21 cellular contexts compared by ENCODE assay signal in genomic region chr17:46819906-46820351, GRCh38. TPM values are rescaled to one million over a fixed set of nuclear protein-coding genes. Genes with fewer than 3 reads are reported as not detected.
DNase-seq lines count a peak whose midpoint lies in the region; ATAC-seq and TF ChIP-seq lines count a peak whose summit lies in the region.
"Had no signal": no experiment of that assay in that cellular context is flagged by ENCODE, and none has a peak within 500 bp of the region (broad histone marks: within the 10 kb centered on the region; RNA-seq: fewer than 3 reads in every experiment).

No MANE protein-coding gene starts in this region.

- no peaks in the 10 kb centered on the region for H3K36me3 ChIP-seq in CD4-positive, alpha-beta memory T cell (ENCODE audit: insufficient read depth, low read length)
- H3K36me3 ChIP-seq in HUES6 (ENCODE audit: control insufficient read depth, insufficient read depth, low read length) (no peaks in the 10 kb centered on the region), endodermal cell (ENCODE audit: control insufficient read depth, insufficient read depth, low read length) (no peaks in the 10 kb centered on the region)
- H3K36me3 ChIP-seq: adrenal gland, colonic mucosa, esophagus muscularis mucosa, lower lobe of right lung had no signal

- no peak overlapping the region for H3K27ac Mint-ChIP-seq in CD4-positive, alpha-beta memory T cell
- H3K27ac Mint-ChIP-seq in endodermal cell, result peak overlapping the region; percentile 79
- H3K27ac Mint-ChIP-seq in nephron, result no peak overlapping the region
- no peak overlapping the region for H3K27ac Mint-ChIP-seq in osteocyte (ENCODE audit: unreplicated experiment)

- H3K27ac ChIP-seq in CD4-positive, alpha-beta memory T cell (ENCODE audit: low read depth, low read length), result no peak overlapping the region
- H3K27ac ChIP-seq in HUES6 (ENCODE audit: low read depth, low read length) (peak overlapping the region; percentile 88; the same call in 1 of the 2 replicates), endodermal cell (ENCODE audit: low read depth, low read length) (peak overlapping the region; percentile 74)
- H3K27ac ChIP-seq: adrenal gland, colonic mucosa, esophagus muscularis mucosa, lower lobe of right lung, parathyroid adenoma had no signal

- H3K27me3 Mint-ChIP-seq in CD4-positive, alpha-beta memory T cell, result peaks cover 46 to 57% of the 10 kb centered on the region in 2 donors
- H3K27me3 Mint-ChIP-seq in endodermal cell (ENCODE audit: insufficient read depth) (peaks cover 4% of the 10 kb centered on the region), nephron (ENCODE audit: low read depth) (peaks cover 97% of the 10 kb centered on the region), osteocyte (ENCODE audit: unreplicated experiment) (peaks cover 46% of the 10 kb centered on the region)

- H3K4me3 ChIP-seq in CD4-positive, alpha-beta memory T cell (ENCODE audit: low read length in 2 of 2), result no peak overlapping the region
- H3K4me3 ChIP-seq in HUES6 (ENCODE audit: low read depth, low read length), result peak overlapping the region; percentile 76
- H3K4me3 ChIP-seq in endodermal cell (ENCODE audit: low read length), result peak overlapping the region; percentile 89

- ATAC-seq in GM18909 (IDR thresholded peaks at IDR 0.05; ENCODE audit: poor library complexity, unreplicated experiment), result no peak
- ATAC-seq in GM19452 (IDR thresholded peaks at IDR 0.05; ENCODE audit: unreplicated experiment), result no peak
- ATAC-seq: activated CD4-positive, CD25-positive, alpha-beta regulatory T cell treated with anti-CD3 and anti-CD28 coated beads, Interleukin-2, amount 50 U/mL, for 24 hours had no signal

- POLR2A ChIA-PET in CD4-positive, alpha-beta memory T cell (lab: Charles Lee; ENCODE audit: partially characterized antibody), result no interaction called here

- DNase-seq in CD4-positive, alpha-beta memory T cell, result no peak
- DNase-seq in endodermal cell (peak; percentile 88), osteocyte (ENCODE audit: extremely low spot score, unreplicated experiment) (no peak), NCI-H2029 treated with DMSO at 0.1 percent for 48 hours (lab: John Stamatoyannopoulos, UW) (no peak)
- DNase-seq: activated CD8-positive, alpha-beta memory T cell treated with anti-CD3 and anti-CD28 coated beads, Interleukin-2, amount 50 U/mL, for 4 hours; adrenal gland; AML-193; colonic mucosa; lower lobe of right lung; MM.1S; NCI-H774; stimulated activated CD4-positive, alpha-beta T cell treated with anti-CD3 and anti-CD28 coated beads, Interleukin-12 subunit alpha, Interleukin-12 subunit beta, amount 100 ng/mL, for 4 hours had no signal

- H3K9ac ChIP-seq in HUES6 (ENCODE audit: low read length) (peak overlapping the region; percentile 96), endodermal cell (ENCODE audit: extremely low read depth, low read length, poor library complexity, severe bottlenecking) (no peak overlapping the region)
- H3K9ac ChIP-seq: parathyroid adenoma had no signal

- TF ChIP-seq CTCF in endodermal cell (conservative IDR thresholded peaks at IDR 0.05), result no peak
- TF ChIP-seq CTCF in nephron (IDR thresholded peaks at IDR 0.05; ENCODE audit: unreplicated experiment in 3 of 3), result no peak
- TF ChIP-seq CTCF in osteocyte (IDR thresholded peaks at IDR 0.05), result no peak

- peaks cover 0 to 2% (median 0%) of the 10 kb centered on the region in 8 donors for H3K9me3 Mint-ChIP-seq in CD4-positive, alpha-beta memory T cell
- H3K9me3 Mint-ChIP-seq in endodermal cell, result no peaks in the 10 kb centered on the region
- no peaks in the 10 kb centered on the region for H3K9me3 Mint-ChIP-seq in nephron
- no peaks in the 10 kb centered on the region for H3K9me3 Mint-ChIP-seq in osteocyte (ENCODE audit: unreplicated experiment)

- peaks cover 53% of the 10 kb centered on the region for H3K27me3 ChIP-seq in CD4-positive, alpha-beta memory T cell (ENCODE audit: insufficient read depth, low read length)
- H3K27me3 ChIP-seq in HUES6 (ENCODE audit: control insufficient read depth, insufficient read depth, low read length) (peaks cover 66% of the 10 kb centered on the region), endodermal cell (ENCODE audit: control insufficient read depth, insufficient read depth, low read length, poor library complexity, severe bottlenecking) (no peaks in the 10 kb centered on the region)

- H3K36me3 Mint-ChIP-seq in CD4-positive, alpha-beta memory T cell, result no peaks in the 10 kb centered on the region
- H3K36me3 Mint-ChIP-seq in endodermal cell (ENCODE audit: low read depth), result no peaks in the 10 kb centered on the region
- H3K36me3 Mint-ChIP-seq in nephron (ENCODE audit: low read depth), result no peaks in the 10 kb centered on the region
- no peaks in the 10 kb centered on the region for H3K36me3 Mint-ChIP-seq in osteocyte (ENCODE audit: unreplicated experiment)

- CTCF ChIA-PET in CD4-positive, alpha-beta memory T cell (lab: Charles Lee; ENCODE audit: partially characterized antibody), result no interaction called here

- H3K4me1 Mint-ChIP-seq in CD4-positive, alpha-beta memory T cell, result peaks cover 7 to 30% (median 15%) of the 10 kb centered on the region in 4 donors
- H3K4me1 Mint-ChIP-seq in endodermal cell, result peaks cover 44% of the 10 kb centered on the region
- H3K4me1 Mint-ChIP-seq in nephron, result peaks cover 5% of the 10 kb centered on the region
- H3K4me1 Mint-ChIP-seq in osteocyte (ENCODE audit: unreplicated experiment), result peaks cover 15% of the 10 kb centered on the region

- WGBS in endodermal cell (ENCODE audit: insufficient coverage in 1 of 2, insufficient read length in 1 of 2), 2 experiments, result 7 to 16% methylated on average over 4 to 24 of the region's 24 CpGs

- peaks cover 28% of the 10 kb centered on the region for H3K4me1 ChIP-seq in CD4-positive, alpha-beta memory T cell (ENCODE audit: insufficient read depth, low read length)
- peaks cover 46% of the 10 kb centered on the region for H3K4me1 ChIP-seq in HUES6 (ENCODE audit: control insufficient read depth, insufficient read depth, low read length)
- H3K4me1 ChIP-seq in endodermal cell (ENCODE audit: control insufficient read depth, insufficient read depth, low read length), result peaks cover 4% of the 10 kb centered on the region

- intact Hi-C loops in CD4-positive, alpha-beta memory T cell (cut with micrococcal nuclease), result no loop called here

- peak overlapping the region in 6 of 8 donors; percentile 21 to 86 (median 57) for H3K4me3 Mint-ChIP-seq in CD4-positive, alpha-beta memory T cell
- peak overlapping the region; percentile 70 for H3K4me3 Mint-ChIP-seq in endodermal cell
- peak overlapping the region in 2 of 3 experiments; percentile 71 to 72 for H3K4me3 Mint-ChIP-seq in nephron
- H3K4me3 Mint-ChIP-seq in osteocyte (ENCODE audit: unreplicated experiment), result no peak overlapping the region

- no peaks in the 10 kb centered on the region for H3K9me3 ChIP-seq in CD4-positive, alpha-beta memory T cell (ENCODE audit: control insufficient read depth in 1 of 2, low read length in 2 of 2)
- H3K9me3 ChIP-seq in HUES6 (ENCODE audit: control insufficient read depth, insufficient read depth, low read depth, low read length) (no peaks in the 10 kb centered on the region), endodermal cell (ENCODE audit: control insufficient read depth, low read length) (no peaks in the 10 kb centered on the region)
- H3K9me3 ChIP-seq: adrenal gland, colonic mucosa, esophagus muscularis mucosa, lower lobe of right lung had no signal

RNA-seq across cellular contexts. Expression of gene WNT3, which starts 1.4 kb away (rescaled TPM):
- total RNA-seq in CD4-positive, alpha-beta memory T cell, result not detected
- polyA plus RNA-seq in CD4-positive, alpha-beta memory T cell, result not detected
- total RNA-seq in endodermal cell (10 to 100 TPM; 19.9 to 21.8 TPM), osteocyte (2.0 and 2.4 TPM in 2 replicates)
- polyA plus RNA-seq in endodermal cell (2013, experiment 1 of 2), result 51.2 TPM
- polyA plus RNA-seq in endodermal cell (2013, experiment 2 of 2), result 42.1 TPM

RNA-seq across cellular contexts. Expression of gene WNT9B, which starts 31.5 kb away (rescaled TPM):
- not detected for total RNA-seq in CD4-positive, alpha-beta memory T cell
- polyA plus RNA-seq in CD4-positive, alpha-beta memory T cell, result not detected
- total RNA-seq in endodermal cell, result under 1 TPM in 1 of 2 donors, not detected in 1; 0.33 TPM
- polyA plus RNA-seq in endodermal cell (2013, experiment 1 of 2), result 2.4 TPM
- polyA plus RNA-seq in endodermal cell (2013, experiment 2 of 2), result 2.1 TPM
- total RNA-seq in osteocyte, result not detected in 2 replicates
- total RNA-seq: colonic mucosa, HT1080, RPMI7951 had no signal

Comparison
In these comparisons a context has a peak if more than half of its experiments do, and no peak if none do; other contexts are left out.
1. H3K4me3 ChIP-seq: peak in HUES6 (single experiment) and endodermal cell (single experiment); none in CD4-positive, alpha-beta memory T cell (0 of 2).